ENCODE assay signal across 22 cellular contexts in the genomic region with DNA sequence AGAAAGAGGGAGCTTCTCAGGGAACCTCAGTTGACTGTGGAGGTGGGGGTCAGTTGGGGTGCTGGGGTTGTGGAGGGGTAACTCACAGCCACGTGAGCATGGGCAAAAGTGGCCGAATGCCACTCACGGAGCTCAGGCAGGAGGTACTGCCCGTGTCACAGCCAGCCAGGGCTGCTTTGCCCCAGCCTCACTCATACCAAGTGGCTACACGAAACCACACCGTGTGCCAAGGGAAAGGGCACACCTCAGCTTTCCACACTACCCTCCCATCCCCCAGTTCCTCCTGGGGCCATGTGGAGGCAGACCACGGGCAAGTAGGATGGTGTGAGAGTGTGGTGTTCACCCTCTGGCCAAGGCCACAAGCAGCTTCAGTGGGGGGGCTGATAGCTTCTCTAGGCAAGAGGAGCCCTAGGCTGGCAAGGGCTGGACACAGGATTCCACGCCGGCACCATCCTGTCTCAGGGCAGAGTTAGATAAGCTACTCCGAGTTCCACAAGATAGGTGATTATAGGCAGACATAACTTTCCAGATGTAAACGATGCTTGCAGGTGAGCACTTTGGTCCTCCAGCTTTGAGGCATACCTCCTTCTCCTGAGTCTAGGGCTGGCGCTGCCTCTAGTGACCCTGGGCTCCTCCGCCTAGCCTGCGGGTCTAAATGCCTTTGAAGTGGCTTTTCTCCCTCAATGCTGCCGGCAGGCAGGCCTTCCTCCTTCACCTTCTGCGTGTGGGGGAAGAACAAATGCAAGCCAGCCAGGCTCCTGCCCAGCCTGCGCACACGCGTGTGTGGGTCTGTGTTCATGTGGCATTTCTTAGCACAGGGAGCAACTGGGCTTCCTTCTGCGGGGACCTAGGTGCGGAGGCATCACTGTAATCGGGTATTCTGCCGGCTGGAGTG. TPM values are rescaled to one million over a fixed set of nuclear protein-coding genes. Genes with fewer than 3 reads are reported as not detected.
DNase-seq lines count a peak whose midpoint lies in the region; ATAC-seq and TF ChIP-seq lines count a peak whose summit lies in the region.
"Had no signal": no experiment of that assay in that cellular context is flagged by ENCODE, and none has a peak within 500 bp of the region (broad histone marks: within the 10 kb centered on the region; RNA-seq: fewer than 3 reads in every experiment).

No MANE protein-coding gene starts in this region.

- no peak overlapping the region for H3K27ac Mint-ChIP-seq in activated naive CD8-positive, alpha-beta T cell treated with anti-CD3 and anti-CD28 coated beads, Interleukin-2, amount 50 U/mL, for 24 hours
- no peak overlapping the region for H3K27ac Mint-ChIP-seq in activated naive CD8-positive, alpha-beta T cell treated with anti-CD3 and anti-CD28 coated beads for 36 hours
- H3K27ac Mint-ChIP-seq in neural progenitor cell (peak overlapping the region; percentile 87), type B pancreatic cell (peak overlapping the region; percentile 87)
- H3K27ac Mint-ChIP-seq: CD4-positive, CD25-positive, alpha-beta regulatory T cell; natural killer cell had no signal

- peak overlapping the region; percentile 64 for H3K4me2 ChIP-seq in neural progenitor cell

- H3K9ac ChIP-seq in neural progenitor cell, result no peak overlapping the region

- H3K27me3 ChIP-seq in ectodermal cell (ENCODE audit: control insufficient read depth, insufficient read depth, low read length, poor library complexity, severe bottlenecking) (no peaks in the 10 kb centered on the region), neural progenitor cell (no peaks in the 10 kb centered on the region)
- H3K27me3 ChIP-seq: thyroid gland had no signal

- no peak overlapping the region for H2AFZ ChIP-seq in neural progenitor cell (replicated peaks)

- H3K4me3 ChIP-seq in ectodermal cell (ENCODE audit: insufficient read depth, low read depth, low read length) (no peak overlapping the region), neural progenitor cell (no peak overlapping the region)
- H3K4me3 ChIP-seq: lower lobe of right lung, thyroid gland had no signal

- H3K36me3 Mint-ChIP-seq in activated naive CD8-positive, alpha-beta T cell treated with anti-CD3 and anti-CD28 coated beads, Interleukin-2, amount 50 U/mL, for 24 hours (ENCODE audit: low read depth), result no peaks in the 10 kb centered on the region
- H3K36me3 Mint-ChIP-seq in activated naive CD8-positive, alpha-beta T cell treated with anti-CD3 and anti-CD28 coated beads for 36 hours, result no peaks in the 10 kb centered on the region
- H3K36me3 Mint-ChIP-seq in neural progenitor cell (peaks cover 32% of the 10 kb centered on the region), type B pancreatic cell (peaks cover 15% of the 10 kb centered on the region)
- H3K36me3 Mint-ChIP-seq: CD4-positive, CD25-positive, alpha-beta regulatory T cell; natural killer cell had no signal

- DNase-seq in activated naive CD8-positive, alpha-beta T cell treated with anti-CD3 and anti-CD28 coated beads, Interleukin-2, amount 50 U/mL, for 24 hours, result no peak
- no peak for DNase-seq in activated naive CD8-positive, alpha-beta T cell treated with anti-CD3 and anti-CD28 coated beads for 36 hours
- DNase-seq in neural progenitor cell (ENCODE audit: low spot score), result no peak
- no peak for DNase-seq in type B pancreatic cell (ENCODE audit: extremely low spot score, unreplicated experiment)
- no peak for DNase-seq in KG1 (lab: John Stamatoyannopoulos, UW)
- no peak for DNase-seq in sciatic nerve (ENCODE audit: low spot score)
- DNase-seq: activated effector memory CD4-positive, alpha-beta T cell treated with Interleukin-2 at 50 U/mL for 16 hours; CD4-positive, CD25-positive, alpha-beta regulatory T cell; effector CD8-positive, alpha-beta T cell; foreskin fibroblast; lower lobe of right lung; MV-4-11; natural killer cell; NCI-H2081 treated with DMSO at 0.1 percent for 48 hours; retina; stimulated activated CD4-positive, alpha-beta T cell treated with anti-CD3 and anti-CD28 coated beads, Interleukin-2, amount 100 ng/mL, for 24 hours; thyroid gland had no signal

- H3K4me1 ChIP-seq in ectodermal cell (ENCODE audit: control insufficient read depth, insufficient read depth, low read length) (peaks cover 81% of the 10 kb centered on the region), neural progenitor cell (peaks cover 89% of the 10 kb centered on the region)

- H3K4me3 Mint-ChIP-seq in activated naive CD8-positive, alpha-beta T cell treated with anti-CD3 and anti-CD28 coated beads, Interleukin-2, amount 50 U/mL, for 24 hours, result no peak overlapping the region
- no peak overlapping the region for H3K4me3 Mint-ChIP-seq in activated naive CD8-positive, alpha-beta T cell treated with anti-CD3 and anti-CD28 coated beads for 36 hours
- H3K4me3 Mint-ChIP-seq in neural progenitor cell (no peak overlapping the region), type B pancreatic cell (no peak overlapping the region)
- H3K4me3 Mint-ChIP-seq: CD4-positive, CD25-positive, alpha-beta regulatory T cell; natural killer cell had no signal

- peaks cover 92% of the 10 kb centered on the region for H3F3A ChIP-seq in neural progenitor cell (ENCODE audit: low read depth)

- H3K79me2 ChIP-seq in neural progenitor cell (ENCODE audit: low read depth), result peaks cover 98% of the 10 kb centered on the region

- peaks cover 3% of the 10 kb centered on the region for H3K27me3 Mint-ChIP-seq in activated naive CD8-positive, alpha-beta T cell treated with anti-CD3 and anti-CD28 coated beads, Interleukin-2, amount 50 U/mL, for 24 hours
- peaks cover 10% of the 10 kb centered on the region for H3K27me3 Mint-ChIP-seq in activated naive CD8-positive, alpha-beta T cell treated with anti-CD3 and anti-CD28 coated beads for 36 hours
- peaks cover 3% of the 10 kb centered on the region for H3K27me3 Mint-ChIP-seq in neural progenitor cell (ENCODE audit: insufficient read depth, low read depth)
- H3K27me3 Mint-ChIP-seq in type B pancreatic cell, result no peaks in the 10 kb centered on the region

- H3K9me3 ChIP-seq in ectodermal cell (ENCODE audit: control insufficient read depth, low read length) (no peaks in the 10 kb centered on the region), neural progenitor cell (ENCODE audit: low read depth) (no peaks in the 10 kb centered on the region)
- H3K9me3 ChIP-seq: lower lobe of right lung, thyroid gland had no signal

- H3K27ac ChIP-seq in ectodermal cell (ENCODE audit: insufficient read depth, low read depth, low read length, poor library complexity, severe bottlenecking) (peak overlapping the region; percentile 42), neural progenitor cell (peak overlapping the region; percentile 85)
- H3K27ac ChIP-seq: lower lobe of right lung, thyroid gland, VCaP had no signal

- no peaks in the 10 kb centered on the region for H3K9me3 Mint-ChIP-seq in activated naive CD8-positive, alpha-beta T cell treated with anti-CD3 and anti-CD28 coated beads, Interleukin-2, amount 50 U/mL, for 24 hours
- no peaks in the 10 kb centered on the region for H3K9me3 Mint-ChIP-seq in activated naive CD8-positive, alpha-beta T cell treated with anti-CD3 and anti-CD28 coated beads for 36 hours
- H3K9me3 Mint-ChIP-seq in neural progenitor cell (peaks cover 2% of the 10 kb centered on the region), type B pancreatic cell (no peaks in the 10 kb centered on the region)
- H3K9me3 Mint-ChIP-seq: natural killer cell had no signal

- H3K4me1 Mint-ChIP-seq in activated naive CD8-positive, alpha-beta T cell treated with anti-CD3 and anti-CD28 coated beads, Interleukin-2, amount 50 U/mL, for 24 hours, result no peaks in the 10 kb centered on the region
- peaks cover 1% of the 10 kb centered on the region for H3K4me1 Mint-ChIP-seq in activated naive CD8-positive, alpha-beta T cell treated with anti-CD3 and anti-CD28 coated beads for 36 hours
- peaks cover 82% of the 10 kb centered on the region for H3K4me1 Mint-ChIP-seq in neural progenitor cell
- peaks cover 53% of the 10 kb centered on the region for H3K4me1 Mint-ChIP-seq in type B pancreatic cell (ENCODE audit: unreplicated experiment)
- H3K4me1 Mint-ChIP-seq: natural killer cell had no signal

- TF ChIP-seq CTCF in neural progenitor cell (IDR thresholded peaks at IDR 0.05) (no peak), type B pancreatic cell (conservative IDR thresholded peaks at IDR 0.05) (no peak)

- H4K20me1 ChIP-seq in neural progenitor cell (ENCODE audit: low read depth), result peaks cover 98% of the 10 kb centered on the region

- peak; percentile 20 for ATAC-seq in activated naive CD8-positive, alpha-beta T cell treated with anti-CD3 and anti-CD28 coated beads, Interleukin-2, amount 50 U/mL, for 24 hours
- no peak for ATAC-seq in HG03439 (IDR thresholded peaks at IDR 0.05; ENCODE audit: unreplicated experiment)
- ATAC-seq in sciatic nerve, result no peak
- ATAC-seq: natural killer cell had no signal

- peaks cover 23% of the 10 kb centered on the region for H3K36me3 ChIP-seq in ectodermal cell (ENCODE audit: control insufficient read depth, insufficient read depth, low read length)
- H3K36me3 ChIP-seq in neural progenitor cell, result no peaks in the 10 kb centered on the region
- H3K36me3 ChIP-seq: lower lobe of right lung, thyroid gland had no signal

- intact Hi-C loops in sciatic nerve (cut with DNase I), result no loop called here

- WGBS in ectodermal cell, 2 experiments, result 89% methylated on average over 23 of the region's 23 CpGs

RNA-seq across cellular contexts. Expression of gene RGMA, which starts 25.0 kb away (rescaled TPM):
- total RNA-seq in activated naive CD8-positive, alpha-beta T cell treated with anti-CD3 and anti-CD28 coated beads for 36 hours, result under 1 TPM; 0.08 TPM
- 143 TPM for polyA plus RNA-seq in ectodermal cell (2013, experiment 1 of 4)
- 162 TPM for polyA plus RNA-seq in ectodermal cell (2013, experiment 2 of 4)
- 143 TPM for polyA plus RNA-seq in ectodermal cell (2013, experiment 3 of 4)
- 155 TPM for polyA plus RNA-seq in ectodermal cell (2013, experiment 4 of 4)
- total RNA-seq in neural progenitor cell (ENCODE audit: low replicate concordance), result 41.4 and 85.1 TPM in 2 replicates
- total RNA-seq in type B pancreatic cell (ENCODE audit: low replicate concordance), result 37.0 and 41.6 TPM in 2 replicates
- 47.1 TPM for total RNA-seq in sciatic nerve
- total RNA-seq: Daoy, natural killer cell, RPMI7951 had no signal
- polyA plus RNA-seq: CD4-positive, CD25-positive, alpha-beta regulatory T cell had no signal

Comparison
In these comparisons a context has a peak if more than half of its experiments do, and no peak if none do; other contexts are left out.
1. H3K27ac Mint-ChIP-seq: peak in neural progenitor cell (single experiment) and type B pancreatic cell (single experiment); none in activated naive CD8-positive, alpha-beta T cell treated with anti-CD3 and anti-CD28 coated beads, Interleukin-2, amount 50 U/mL, for 24 hours (single experiment) and activated naive CD8-positive, alpha-beta T cell treated with anti-CD3 and anti-CD28 coated beads for 36 hours (single experiment).
2. RNA of gene RGMA, which starts 25.0 kb away (total RNA-seq): 47.1 TPM in sciatic nerve (single experiment), 41.4 to 85.1 TPM in neural progenitor cell and 37.0 to 41.6 TPM in type B pancreatic cell; 0.08 TPM in activated naive CD8-positive, alpha-beta T cell treated with anti-CD3 and anti-CD28 coated beads for 36 hours; every median in the first group is over 10 times any median in the second.